11 cellular contexts compared by ENCODE assay signal in genomic region chr7:74455933-74456332, GRCh38. TPM values are rescaled to one million over a fixed set of nuclear protein-coding genes. Genes with fewer than 3 reads are reported as not detected.
DNase-seq lines count a peak whose midpoint lies in the region; ATAC-seq and TF ChIP-seq lines count a peak whose summit lies in the region.
"Had no signal": no experiment of that assay in that cellular context is flagged by ENCODE, and none has a peak within 500 bp of the region (broad histone marks: within the 10 kb centered on the region; RNA-seq: fewer than 3 reads in every experiment).

No MANE protein-coding gene starts in this region.

- H3K27ac ChIP-seq in endodermal cell (ENCODE audit: low read depth, low read length): no peak overlapping the region

- peaks cover 5% of the 10 kb centered on the region for H3K36me3 ChIP-seq in endodermal cell (ENCODE audit: control insufficient read depth, insufficient read depth, low read length)

- TF ChIP-seq CTCF in endodermal cell (conservative IDR thresholded peaks at IDR 0.05): no peak
- no peak for TF ChIP-seq CTCF in nephron (IDR thresholded peaks at IDR 0.05; ENCODE audit: unreplicated experiment in 3 of 3)
- no peak for TF ChIP-seq CTCF in type B pancreatic cell (conservative IDR thresholded peaks at IDR 0.05)

- WGBS in endodermal cell (ENCODE audit: insufficient coverage in 1 of 2, insufficient read length in 1 of 2), 2 experiments: 86 to 90% methylated on average over 3 to 6 of the region's 6 CpGs

- peaks cover 6% of the 10 kb centered on the region for H3K9me3 ChIP-seq in endodermal cell (ENCODE audit: control insufficient read depth, low read length)

- H3K4me3 Mint-ChIP-seq in activated naive CD4-positive, alpha-beta T cell treated with anti-CD3 and anti-CD28 coated beads, Interleukin-2, amount 50 U/mL, for 24 hours: no peak overlapping the region
- peak overlapping the region; percentile 67 for H3K4me3 Mint-ChIP-seq in endodermal cell
- peak overlapping the region; percentile 80 to 87 (median 84) for H3K4me3 Mint-ChIP-seq in nephron
- H3K4me3 Mint-ChIP-seq in type B pancreatic cell: peak overlapping the region; percentile 83

- peaks cover 14% of the 10 kb centered on the region for H3K4me1 Mint-ChIP-seq in activated naive CD4-positive, alpha-beta T cell treated with anti-CD3 and anti-CD28 coated beads, Interleukin-2, amount 50 U/mL, for 24 hours
- H3K4me1 Mint-ChIP-seq in endodermal cell (peaks cover 20% of the 10 kb centered on the region), nephron (peaks cover 46% of the 10 kb centered on the region), type B pancreatic cell (ENCODE audit: unreplicated experiment) (peaks cover 30% of the 10 kb centered on the region)

- H3K36me3 Mint-ChIP-seq in activated naive CD4-positive, alpha-beta T cell treated with anti-CD3 and anti-CD28 coated beads, Interleukin-2, amount 50 U/mL, for 24 hours: no peaks in the 10 kb centered on the region
- peaks cover 7% of the 10 kb centered on the region for H3K36me3 Mint-ChIP-seq in endodermal cell (ENCODE audit: low read depth)
- H3K36me3 Mint-ChIP-seq in nephron (ENCODE audit: low read depth): peaks cover 15% of the 10 kb centered on the region
- peaks cover 3% of the 10 kb centered on the region for H3K36me3 Mint-ChIP-seq in type B pancreatic cell
- H3K36me3 Mint-ChIP-seq: naive thymus-derived CD8-positive, alpha-beta T cell had no signal

- DNase-seq in activated naive CD4-positive, alpha-beta T cell treated with anti-CD3 and anti-CD28 coated beads, Interleukin-2, amount 50 U/mL, for 16 hours: no peak
- DNase-seq in endodermal cell (no peak), type B pancreatic cell (ENCODE audit: extremely low spot score, unreplicated experiment) (no peak), ecto neural progenitor cell (ENCODE audit: low spot score) (no peak), HCEC 1CT (no peak)
- DNase-seq: ACHN; Karpas-422; naive thymus-derived CD8-positive, alpha-beta T cell had no signal

- peak overlapping the region; percentile 8 for H3K27ac Mint-ChIP-seq in activated naive CD4-positive, alpha-beta T cell treated with anti-CD3 and anti-CD28 coated beads, Interleukin-2, amount 50 U/mL, for 24 hours
- peak overlapping the region; percentile 35 for H3K27ac Mint-ChIP-seq in endodermal cell
- H3K27ac Mint-ChIP-seq in nephron: peak overlapping the region; percentile 59 to 95 (median 86)
- H3K27ac Mint-ChIP-seq in type B pancreatic cell: peak overlapping the region; percentile 72

- no peaks in the 10 kb centered on the region for H3K27me3 Mint-ChIP-seq in activated naive CD4-positive, alpha-beta T cell treated with anti-CD3 and anti-CD28 coated beads, Interleukin-2, amount 50 U/mL, for 24 hours
- H3K27me3 Mint-ChIP-seq in endodermal cell (ENCODE audit: insufficient read depth) (no peaks in the 10 kb centered on the region), nephron (ENCODE audit: low read depth) (no peaks in the 10 kb centered on the region), type B pancreatic cell (no peaks in the 10 kb centered on the region)

- no peaks in the 10 kb centered on the region for H3K9me3 Mint-ChIP-seq in activated naive CD4-positive, alpha-beta T cell treated with anti-CD3 and anti-CD28 coated beads, Interleukin-2, amount 50 U/mL, for 24 hours
- peaks cover 7% of the 10 kb centered on the region for H3K9me3 Mint-ChIP-seq in endodermal cell
- no peaks in the 10 kb centered on the region for H3K9me3 Mint-ChIP-seq in nephron
- no peaks in the 10 kb centered on the region for H3K9me3 Mint-ChIP-seq in type B pancreatic cell

- no peaks in the 10 kb centered on the region for H3K4me1 ChIP-seq in endodermal cell (ENCODE audit: control insufficient read depth, insufficient read depth, low read length)

- peak overlapping the region; percentile 15 for H3K9ac ChIP-seq in endodermal cell (ENCODE audit: extremely low read depth, low read length, poor library complexity, severe bottlenecking)

- no peak for ATAC-seq in GM19328 (IDR thresholded peaks at IDR 0.05; ENCODE audit: unreplicated experiment)
- ATAC-seq: naive thymus-derived CD8-positive, alpha-beta T cell had no signal

- no peaks in the 10 kb centered on the region for H3K27me3 ChIP-seq in endodermal cell (ENCODE audit: control insufficient read depth, insufficient read depth, low read length, poor library complexity, severe bottlenecking)

- peak overlapping the region; percentile 86 for H3K4me3 ChIP-seq in endodermal cell (ENCODE audit: low read length)

RNA-seq across cellular contexts. Expression of gene GTF2IRD1, which starts 2.2 kb away (rescaled TPM):
- 10 to 100 TPM; 54.8 to 84.4 TPM for total RNA-seq in endodermal cell
- 54.6 TPM for polyA plus RNA-seq in endodermal cell (2013, experiment 1 of 2)
- 54.2 TPM for polyA plus RNA-seq in endodermal cell (2013, experiment 2 of 2)
- 43.6 and 47.9 TPM in 2 replicates for total RNA-seq in type B pancreatic cell (ENCODE audit: low replicate concordance)
- polyA plus RNA-seq: naive thymus-derived CD8-positive, alpha-beta T cell had no signal

Comparison
In these comparisons a context has a peak if more than half of its experiments do, and no peak if none do; other contexts are left out.
1. H3K27ac Mint-ChIP-seq: peak in every context shown above with its lines; median percentile 86 in nephron; 72 in type B pancreatic cell; 35 in endodermal cell; 8 in activated naive CD4-positive, alpha-beta T cell treated with anti-CD3 and anti-CD28 coated beads, Interleukin-2, amount 50 U/mL, for 24 hours.